8 cellular contexts compared by ENCODE assay signal in the genomic region with DNA sequence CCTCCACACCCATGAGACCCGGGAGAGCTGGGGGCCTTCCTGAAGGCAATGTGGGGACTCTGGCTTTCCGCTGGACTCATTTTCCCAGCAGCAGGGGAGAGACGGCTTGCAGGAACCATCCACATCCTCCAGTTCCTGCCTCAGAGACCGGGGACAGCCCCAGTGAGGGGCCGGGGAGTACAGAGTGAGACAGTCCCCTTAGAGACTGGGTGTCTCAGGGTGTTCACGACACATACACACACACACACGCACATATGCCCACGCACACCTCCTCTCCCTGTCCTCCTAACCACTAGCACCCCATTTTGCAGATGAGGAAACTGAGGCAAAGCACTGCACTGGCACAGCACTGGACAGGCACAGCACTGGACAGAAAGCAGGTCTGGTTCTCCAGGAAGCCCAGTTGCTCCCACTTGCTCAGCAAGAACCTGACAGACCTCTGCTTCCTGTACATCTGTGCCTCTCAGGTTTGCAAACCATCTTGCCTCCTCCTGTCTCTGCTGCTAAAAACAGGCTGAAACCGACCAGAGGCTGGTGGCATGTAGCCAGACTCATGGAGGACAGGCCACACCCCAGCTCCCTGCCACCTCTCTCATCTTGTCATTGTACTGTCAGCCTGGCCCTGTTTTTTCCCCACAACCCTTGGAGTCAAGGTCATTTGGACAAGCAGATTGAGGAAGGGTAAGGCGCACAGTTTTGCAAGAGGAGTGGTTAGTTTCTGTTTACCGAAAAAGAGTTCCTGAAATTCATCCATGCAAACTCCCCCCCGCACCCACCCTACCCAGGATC. TPM values are rescaled to one million over a fixed set of nuclear protein-coding genes. Genes with fewer than 3 reads are reported as not detected.
DNase-seq lines count a peak whose midpoint lies in the region; ATAC-seq and TF ChIP-seq lines count a peak whose summit lies in the region.

No MANE protein-coding gene starts in this region.

- H3K4me2 ChIP-seq in DOHH2 (ENCODE audit: low read length) (peak overlapping the region; percentile 42), KMS-11 (peak overlapping the region; percentile 34)

- peak; percentile 38 for DNase-seq in activated CD4-positive, CD25-positive, alpha-beta regulatory T cell treated with anti-CD3 and anti-CD28 coated beads, Interleukin-2, amount 50 U/mL, for 16 hours (ENCODE audit: low read depth, low spot score)
- peak; percentile 64 for DNase-seq in effector CD4-positive, alpha-beta T cell
- no peak for DNase-seq in NCI-H1092 treated with DMSO at 0.1 percent for 48 hours (lab: John Stamatoyannopoulos, UW)
- DNase-seq in mesenteric fat pad (ENCODE audit: low spot score), result no peak

- TF ChIP-seq CTCF in DOHH2 (IDR thresholded peaks at IDR 0.05; ENCODE audit: low read depth, low read length, poor library complexity, severe bottlenecking) (no peak), KMS-11 (conservative IDR thresholded peaks at IDR 0.05; ENCODE audit: low read depth, low read length) (no peak), neutrophil (IDR thresholded peaks at IDR 0.05) (peak; percentile 37)

- H3K27me3 ChIP-seq in DOHH2 (ENCODE audit: control insufficient read depth, low read length), result peaks cover 31% of the 10 kb centered on the region
- H3K27me3 ChIP-seq in KMS-11 (ENCODE audit: insufficient read depth, low read depth), result peaks cover 2% of the 10 kb centered on the region; the same call in 1 of the 2 replicates
- no peaks in the 10 kb centered on the region for H3K27me3 ChIP-seq in neutrophil

- no peaks in the 10 kb centered on the region for H3K79me2 ChIP-seq in DOHH2 (ENCODE audit: control insufficient read depth, low read length)
- H3K79me2 ChIP-seq in KMS-11 (ENCODE audit: insufficient read depth, low read depth), result no peaks in the 10 kb centered on the region

- no peaks in the 10 kb centered on the region for H4K20me1 ChIP-seq in DOHH2 (ENCODE audit: control insufficient read depth, insufficient read depth, low read depth, low read length)
- H4K20me1 ChIP-seq in KMS-11 (ENCODE audit: insufficient read depth), result no peaks in the 10 kb centered on the region

- H3K27ac ChIP-seq in DOHH2 (ENCODE audit: low read depth, low read length), result no peak overlapping the region
- H3K27ac ChIP-seq in KMS-11, result peak overlapping the region; percentile 59
- H3K27ac ChIP-seq in neutrophil, result peak overlapping the region; percentile 100

- no peaks in the 10 kb centered on the region for H3F3A ChIP-seq in DOHH2 (ENCODE audit: control insufficient read depth, insufficient read depth)

- H3K9me3 ChIP-seq in DOHH2 (ENCODE audit: control insufficient read depth, insufficient read depth, low read length) (no peaks in the 10 kb centered on the region), neutrophil (no peaks in the 10 kb centered on the region)

- H3K4me3 ChIP-seq in DOHH2 (ENCODE audit: low read length) (no peak overlapping the region), KMS-11 (IDR thresholded peaks at IDR 0.05; ENCODE audit: insufficient read depth, low read depth, low read length) (no peak overlapping the region), neutrophil (ENCODE audit: low read depth in 1 of 2, low read length in 1 of 2) (peak overlapping the region; percentile 40 to 54)

- H2AFZ ChIP-seq in KMS-11 (ENCODE audit: low read depth), result peak overlapping the region; percentile 88

- peak overlapping the region; percentile 6; the same call in 1 of the 2 replicates for H3K9ac ChIP-seq in KMS-11

- ATAC-seq in GM21515 (IDR thresholded peaks at IDR 0.05; ENCODE audit: unreplicated experiment), result peak; percentile 57

- H3K36me3 ChIP-seq in DOHH2 (ENCODE audit: control insufficient read depth, low read length) (no peaks in the 10 kb centered on the region), KMS-11 (ENCODE audit: insufficient read depth) (no peaks in the 10 kb centered on the region), neutrophil (peaks cover 8% of the 10 kb centered on the region)

- no peaks in the 10 kb centered on the region for H3K9me2 ChIP-seq in DOHH2 (replicated peaks; ENCODE audit: control insufficient read depth, low read length)

- H3K4me1 ChIP-seq in DOHH2 (ENCODE audit: control insufficient read depth, low read length) (peaks cover 21% of the 10 kb centered on the region), KMS-11 (ENCODE audit: low read depth, poor library complexity, severe bottlenecking) (peaks cover 19% of the 10 kb centered on the region), neutrophil (ENCODE audit: control insufficient read depth in 1 of 2, insufficient read depth in 1 of 2, low read depth in 1 of 2, low read length in 1 of 2) (peaks cover 76 to 77% of the 10 kb centered on the region in 2 experiments)

RNA-seq across cellular contexts. Expression of a gene that starts 8.0 kb away (rescaled TPM):
- 0.22 TPM for total RNA-seq in mesenteric fat pad

RNA-seq across cellular contexts. Expression of a gene that starts 45.7 kb away (rescaled TPM):
- total RNA-seq in mesenteric fat pad, result 128 TPM

Comparison
In these comparisons a context has a peak if more than half of its experiments do, and no peak if none do; other contexts are left out.
1. H3K4me3 ChIP-seq: peak in neutrophil (2 of 2); none in DOHH2 (single experiment) and KMS-11 (single experiment).
2. DNase-seq: peak in activated CD4-positive, CD25-positive, alpha-beta regulatory T cell treated with anti-CD3 and anti-CD28 coated beads, Interleukin-2, amount 50 U/mL, for 16 hours (single experiment) and effector CD4-positive, alpha-beta T cell (single experiment); none in NCI-H1092 treated with DMSO at 0.1 percent for 48 hours (single experiment) and mesenteric fat pad (single experiment).